Comparison of ENCODE assay signal across 1 cellular context in genomic region chr7:101171442-101171837, GRCh38.
TF ChIP-seq lines count a peak whose summit lies in the region.

No MANE protein-coding gene starts in this region.

TF ChIP-seq in GM12878, 131 proteins besides CTCF, POLR2A, EP300 and RAD21:
- no peak for TF ChIP-seq MAX (IDR thresholded peaks at IDR 0.05; ENCODE audit: low read depth, low read length)
- TF ChIP-seq NFYA (IDR thresholded peaks at IDR 0.05; ENCODE audit: borderline replicate concordance, low read depth, low read length) = no peak
- TF ChIP-seq KDM1A (IDR thresholded peaks at IDR 0.05; ENCODE audit: borderline replicate concordance) = no peak
- TF ChIP-seq POLR2AphosphoS5 (IDR thresholded peaks at IDR 0.05; ENCODE audit: low read length) = no peak
- TF ChIP-seq TCF7 (IDR thresholded peaks at IDR 0.05; ENCODE audit: borderline replicate concordance) = no peak
- TF ChIP-seq CREB1 (IDR thresholded peaks at IDR 0.05; ENCODE audit: low read depth) = no peak
- no peak for TF ChIP-seq SPI1 (IDR thresholded peaks at IDR 0.05; ENCODE audit: borderline replicate concordance, insufficient read depth, low read depth, low read length)
- TF ChIP-seq SRF (IDR thresholded peaks at IDR 0.05; ENCODE audit: low read depth in 2 of 2, low read length in 2 of 2) = no peak
- TF ChIP-seq NR2C1 (IDR thresholded peaks at IDR 0.05) = no peak
- TF ChIP-seq YY1 (IDR thresholded peaks at IDR 0.05; ENCODE audit: low read depth, low read length) = no peak
- no peak for TF ChIP-seq SKIL (IDR thresholded peaks at IDR 0.05; ENCODE audit: low read depth, poor library complexity, severe bottlenecking)
- TF ChIP-seq KLF5 (IDR thresholded peaks at IDR 0.05; ENCODE audit: partially characterized antibody) = no peak
- no peak for TF ChIP-seq USF2 (IDR thresholded peaks at IDR 0.05; ENCODE audit: borderline replicate concordance, low read depth, low read length)
- no peak for TF ChIP-seq TAF1 (IDR thresholded peaks at IDR 0.05; ENCODE audit: borderline replicate concordance, low read depth, low read length)
- TF ChIP-seq CEBPZ (IDR thresholded peaks at IDR 0.05; ENCODE audit: low read depth, low read length) = no peak
- no peak for TF ChIP-seq TCF3 (IDR thresholded peaks at IDR 0.05; ENCODE audit: borderline replicate concordance, insufficient read depth, low read depth, low read length)
- TF ChIP-seq NFIC (IDR thresholded peaks at IDR 0.05; ENCODE audit: low read depth, low read length) = no peak
- no peak for TF ChIP-seq SIX5 (IDR thresholded peaks at IDR 0.05; ENCODE audit: low read depth, low read length, severe bottlenecking)
- TF ChIP-seq RELB (IDR thresholded peaks at IDR 0.05; ENCODE audit: low read depth) = no peak
TF ChIP-seq in GM12878: peak in this region for 0.
